In the genomic region with DNA sequence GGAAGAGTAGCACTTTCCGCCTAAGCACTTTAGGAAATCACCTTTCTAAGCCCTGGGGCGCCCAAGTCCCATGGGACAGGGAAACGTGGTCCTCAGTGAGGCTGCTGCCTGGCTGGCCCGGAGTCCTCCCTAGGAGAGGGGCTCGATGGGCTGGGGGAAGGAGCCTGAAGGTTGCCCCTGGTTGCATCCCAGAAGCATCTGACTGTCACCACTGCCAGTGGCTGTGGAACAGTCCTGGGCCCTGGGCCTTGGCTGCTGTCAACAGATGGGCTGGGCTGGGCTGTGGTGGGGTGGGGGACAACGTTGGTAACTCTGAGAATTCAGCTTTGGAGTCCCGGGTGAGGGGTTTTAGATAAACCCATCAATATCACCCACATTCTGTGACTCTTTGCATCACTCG, we compare ENCODE assay signal across 16 cellular contexts.
"Had no signal": no experiment of that assay in that cellular context is flagged by ENCODE, and none has a peak within 500 bp of the region (broad histone marks: within the 10 kb centered on the region; RNA-seq: fewer than 3 reads in every experiment).

No MANE protein-coding gene starts in this region.

- H3K27ac ChIP-seq: ascending aorta, hepatocyte had no signal

- H3K4me3 ChIP-seq: ascending aorta, hepatocyte, mucosa of descending colon had no signal

- ATAC-seq: naive thymus-derived CD8-positive, alpha-beta T cell had no signal

- H3K9me3 ChIP-seq: ascending aorta, mucosa of descending colon, neutrophil, SK-N-SH had no signal

- H3K4me1 ChIP-seq: ascending aorta had no signal

- H3K9me3 Mint-ChIP-seq: activated naive CD8-positive, alpha-beta T cell treated with anti-CD3 and anti-CD28 coated beads, Interleukin-2, amount 10 ng/mL, durations not matched to agents 7 days and 5 days; naive thymus-derived CD8-positive, alpha-beta T cell; stimulated activated naive CD8-positive, alpha-beta T cell treated with anti-CD3 and anti-CD28 coated beads, Interleukin-15, Interleukin-2, amounts not matched to agents 100 ng/mL and 50 ng/mL, for 24 hours had no signal

- H3K4me3 Mint-ChIP-seq: activated naive CD8-positive, alpha-beta T cell treated with anti-CD3 and anti-CD28 coated beads, Interleukin-2, amount 10 ng/mL, durations not matched to agents 7 days and 5 days; naive thymus-derived CD8-positive, alpha-beta T cell; stimulated activated naive CD8-positive, alpha-beta T cell treated with anti-CD3 and anti-CD28 coated beads, Interleukin-15, Interleukin-2, amounts not matched to agents 100 ng/mL and 50 ng/mL, for 24 hours had no signal

- H3K27me3 Mint-ChIP-seq: activated naive CD8-positive, alpha-beta T cell treated with anti-CD3 and anti-CD28 coated beads, Interleukin-2, amount 10 ng/mL, durations not matched to agents 7 days and 5 days; naive thymus-derived CD8-positive, alpha-beta T cell; progenitor cell of endocrine pancreas; stimulated activated naive CD8-positive, alpha-beta T cell treated with anti-CD3 and anti-CD28 coated beads, Interleukin-15, Interleukin-2, amounts not matched to agents 100 ng/mL and 50 ng/mL, for 24 hours had no signal

- H3K27ac Mint-ChIP-seq: progenitor cell of endocrine pancreas; stimulated activated naive CD8-positive, alpha-beta T cell treated with anti-CD3 and anti-CD28 coated beads, Interleukin-15, Interleukin-2, amounts not matched to agents 100 ng/mL and 50 ng/mL, for 24 hours had no signal

- DNase-seq: activated CD4-positive, CD25-positive, alpha-beta regulatory T cell; activated gamma-delta T cell; activated naive CD8-positive, alpha-beta T cell treated with anti-CD3 and anti-CD28 coated beads, Interleukin-2, amount 10 ng/mL, durations not matched to agents 7 days and 5 days; activated T-cell treated with anti-CD3 and anti-CD28 coated beads, Interleukin-2, amount 50 U/mL, for 48 hours; kidney glomerular epithelial cell; mammary epithelial cell; naive thymus-derived CD8-positive, alpha-beta T cell; SK-N-SH; stimulated activated CD4-positive, alpha-beta T cell treated with anti-CD3 and anti-CD28 coated beads, Interleukin-4, amount 100 ng/mL, for 1 hour; T-helper 1 cell had no signal

- H3K27me3 ChIP-seq: ascending aorta, hepatocyte, neutrophil had no signal
